In the genomic region with DNA sequence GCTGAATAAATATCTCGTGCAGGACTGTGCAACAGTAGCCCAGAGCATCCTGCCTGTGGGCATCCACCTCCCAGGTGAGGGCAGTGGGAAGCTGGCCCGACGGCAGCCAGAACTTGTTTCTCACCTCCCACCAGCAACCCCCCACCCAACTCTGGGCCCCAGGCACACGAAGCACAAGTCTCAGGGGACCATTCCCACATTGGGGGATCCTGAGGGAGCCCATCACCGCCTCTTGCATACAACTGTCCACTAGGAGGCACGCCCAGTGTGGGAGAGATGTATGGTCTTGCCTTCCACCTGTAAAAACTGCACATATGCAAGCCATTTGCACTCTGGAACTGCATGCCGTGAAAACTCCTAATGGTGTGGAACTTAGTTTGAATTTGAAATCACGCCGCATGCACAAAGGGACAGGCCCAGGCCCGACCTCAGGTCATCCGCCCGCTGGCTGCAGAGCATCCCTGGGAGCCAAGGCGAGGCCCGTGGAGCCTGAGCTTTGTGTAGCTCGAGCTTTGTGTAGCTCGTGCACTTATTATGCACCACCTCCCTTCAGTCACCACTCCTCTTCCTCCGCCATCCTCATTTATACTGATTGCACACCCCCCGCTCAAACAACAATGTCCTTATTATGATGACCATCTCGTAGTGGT, we compare ENCODE assay signal across 18 cellular contexts.
DNase-seq lines count a peak whose midpoint lies in the region; ATAC-seq, FAIRE-seq and TF ChIP-seq lines count a peak whose summit lies in the region.
"Had no signal": no experiment of that assay in that cellular context is flagged by ENCODE, and none has a peak within 500 bp of the region (broad histone marks: within the 10 kb centered on the region; RNA-seq: fewer than 3 reads in every experiment).

No MANE protein-coding gene starts in this region.

- TSS peak; percentile 11 for BruUV-seq in MCF 10A (replicated peaks; lab: Mats Ljungman, UMichigan)

- no peak overlapping the region for H3K27ac Mint-ChIP-seq in MCF 10A (ENCODE audit: low read depth, unreplicated experiment)
- H3K27ac Mint-ChIP-seq: activated B cell treated with CpG ODN at 0.5 μM for 24 hours; CD8-positive, alpha-beta T cell; mesothelial cell of epicardium; T-cell had no signal

- peaks cover 31% of the 10 kb centered on the region for H3K36me3 Mint-ChIP-seq in MCF 10A (ENCODE audit: insufficient read depth, unreplicated experiment)

- H3K4me3 ChIP-seq in breast epithelium (no peak overlapping the region), WERI-Rb-1 (ENCODE audit: low read depth, low read length) (no peak overlapping the region)

- no peaks in the 10 kb centered on the region for H3K4me1 ChIP-seq in breast epithelium

- H3K36me3 ChIP-seq in breast epithelium = peaks cover 3% of the 10 kb centered on the region
- peaks cover 21% of the 10 kb centered on the region for H3K36me3 ChIP-seq in WERI-Rb-1

- H3K27ac ChIP-seq in breast epithelium (no peak overlapping the region), WERI-Rb-1 (no peak overlapping the region)
- H3K27ac ChIP-seq: neutrophil had no signal

- POLR2A ChIA-PET in MCF 10A (lab: Yijun Ruan, JAX) = no interaction called here

- DNase-seq in MCF 10A (ENCODE audit: unreplicated experiment) (no peak), breast epithelium (ENCODE audit: low spot score in 2 of 2) (no peak), WERI-Rb-1 (no peak), iPS-NIHi11 (ENCODE audit: low spot score) (peak; percentile 17), urothelium cell line (ENCODE audit: low spot score) (no peak), nucleus accumbens (lab: John Stamatoyannopoulos, UW) (no peak)
- DNase-seq: activated B cell treated with CpG ODN at 0.5 μM for 24 hours; CD8-positive, alpha-beta T cell; NCI-H2107; NCI-H774; right cardiac atrium; T-cell had no signal

- no peak for TF ChIP-seq POLR2A in breast epithelium (IDR thresholded peaks at IDR 0.05)

- no peak for ATAC-seq in GM19324 (IDR thresholded peaks at IDR 0.05; ENCODE audit: low FRiP score, unreplicated experiment)
- no peak for ATAC-seq in GM18873 (IDR thresholded peaks at IDR 0.05; ENCODE audit: low FRiP score, unreplicated experiment)
- ATAC-seq: CD8-positive, alpha-beta T cell; right cardiac atrium; T-cell had no signal

- H3K27me3 Mint-ChIP-seq in MCF 10A (ENCODE audit: insufficient read depth, unreplicated experiment) = no peaks in the 10 kb centered on the region
- H3K27me3 Mint-ChIP-seq: activated B cell treated with CpG ODN at 0.5 μM for 24 hours, T-cell had no signal

- TF ChIP-seq CTCF in MCF 10A (IDR thresholded peaks at IDR 0.05; ENCODE audit: unreplicated experiment) = no peak
- no peak for TF ChIP-seq CTCF in breast epithelium (IDR thresholded peaks at IDR 0.05)
- TF ChIP-seq CTCF in WERI-Rb-1 (IDR thresholded peaks at IDR 0.05; ENCODE audit: low read depth, low read length) = peak; percentile 33; the same call in 1 of the 2 replicates

- H3K4me3 Mint-ChIP-seq in MCF 10A (ENCODE audit: unreplicated experiment) = no peak overlapping the region
- H3K4me3 Mint-ChIP-seq: activated B cell treated with CpG ODN at 0.5 μM for 24 hours; CD8-positive, alpha-beta T cell; mesothelial cell of epicardium; T-cell had no signal

- no peaks in the 10 kb centered on the region for H3K4me1 Mint-ChIP-seq in MCF 10A (ENCODE audit: insufficient read depth, unreplicated experiment)
- H3K4me1 Mint-ChIP-seq: activated B cell treated with CpG ODN at 0.5 μM for 24 hours, mesothelial cell of epicardium, T-cell had no signal

- peak; percentile 20 for FAIRE-seq in urothelium cell line (lab: Jason Lieb, UNC)
- FAIRE-seq: colon, endothelial cell of umbilical vein had no signal

- no peaks in the 10 kb centered on the region for H3K9me3 Mint-ChIP-seq in MCF 10A (ENCODE audit: unreplicated experiment)
- H3K9me3 Mint-ChIP-seq: activated B cell treated with CpG ODN at 0.5 μM for 24 hours, mesothelial cell of epicardium, T-cell had no signal

- no peaks in the 10 kb centered on the region for H3K9me3 ChIP-seq in breast epithelium
- no peaks in the 10 kb centered on the region for H3K9me3 ChIP-seq in WERI-Rb-1 (ENCODE audit: severe bottlenecking)
- H3K9me3 ChIP-seq: neutrophil had no signal

- intact Hi-C loops in MCF 10A (cut with micrococcal nuclease) (no loop called here), breast epithelium (cut with DNase I; ENCODE audit: low total_unique reads) (no loop called here)

- H3K27me3 ChIP-seq in breast epithelium (no peaks in the 10 kb centered on the region), WERI-Rb-1 (ENCODE audit: insufficient read depth, low read depth, severe bottlenecking) (no peaks in the 10 kb centered on the region)
- H3K27me3 ChIP-seq: neutrophil had no signal

- CTCF ChIA-PET in MCF 10A (lab: Yijun Ruan, JAX) = no interaction called here
